Comparison of ENCODE assay signal across 9 cellular contexts in genomic region chr7:55348502-55348901, GRCh38. TPM values are rescaled to one million over a fixed set of nuclear protein-coding genes. Genes with fewer than 3 reads are reported as not detected.
DNase-seq lines count a peak whose midpoint lies in the region; ATAC-seq and TF ChIP-seq lines count a peak whose summit lies in the region.
"Had no signal": no experiment of that assay in that cellular context is flagged by ENCODE, and none has a peak within 500 bp of the region (broad histone marks: within the 10 kb centered on the region; RNA-seq: fewer than 3 reads in every experiment).

No MANE protein-coding gene starts in this region.

- no peak overlapping the region for H3K27ac Mint-ChIP-seq in naive thymus-derived CD4-positive, alpha-beta T cell

- no peaks in the 10 kb centered on the region for H3K36me3 Mint-ChIP-seq in naive thymus-derived CD4-positive, alpha-beta T cell

- peaks cover 0 to 4% of the 10 kb centered on the region in 2 donors for H3K27me3 ChIP-seq in naive thymus-derived CD4-positive, alpha-beta T cell (ENCODE audit: control insufficient read depth in 2 of 2, insufficient read depth in 2 of 2, low read length in 2 of 2)
- no peaks in the 10 kb centered on the region for H3K27me3 ChIP-seq in upper lobe of right lung

- H3K4me1 Mint-ChIP-seq in naive thymus-derived CD4-positive, alpha-beta T cell, result peaks cover 0 to 4% (median 0%) of the 10 kb centered on the region in 7 donors

- TF ChIP-seq CTCF in astrocyte of the spinal cord (IDR thresholded peaks at IDR 0.05; ENCODE audit: low read depth, low read length), result no peak
- TF ChIP-seq CTCF in upper lobe of right lung (IDR thresholded peaks at IDR 0.05), result no peak

- H3K4me1 ChIP-seq in naive thymus-derived CD4-positive, alpha-beta T cell (ENCODE audit: control insufficient read depth in 2 of 2, insufficient read depth in 2 of 2, low read length in 2 of 2), result no peaks in the 10 kb centered on the region
- no peaks in the 10 kb centered on the region for H3K4me1 ChIP-seq in upper lobe of right lung

- H3K9me3 ChIP-seq in naive thymus-derived CD4-positive, alpha-beta T cell (ENCODE audit: control insufficient read depth in 2 of 3, low read length in 3 of 3), result no peaks in the 10 kb centered on the region
- H3K9me3 ChIP-seq in upper lobe of right lung, result no peaks in the 10 kb centered on the region

- POLR2A ChIA-PET in naive thymus-derived CD4-positive, alpha-beta T cell (lab: Charles Lee), result no interaction called here

- no peaks in the 10 kb centered on the region for H3K36me3 ChIP-seq in naive thymus-derived CD4-positive, alpha-beta T cell (ENCODE audit: control insufficient read depth in 2 of 3, insufficient read depth in 3 of 3, low read length in 3 of 3)
- H3K36me3 ChIP-seq in upper lobe of right lung, result no peaks in the 10 kb centered on the region

- in situ Hi-C loops in astrocyte of the spinal cord (cut with HindIII; ENCODE audit: low sequenced_read_pairs), result no loop called here

- CTCF ChIA-PET in naive thymus-derived CD4-positive, alpha-beta T cell (lab: Charles Lee), result no interaction called here

- no peak for ATAC-seq in naive thymus-derived CD4-positive, alpha-beta T cell
- ATAC-seq in upper lobe of right lung, result no peak

- H3K27ac ChIP-seq in naive thymus-derived CD4-positive, alpha-beta T cell (ENCODE audit: low read depth, low read length), result no peak overlapping the region
- no peak overlapping the region for H3K27ac ChIP-seq in upper lobe of right lung

- intact Hi-C loops in naive thymus-derived CD4-positive, alpha-beta T cell (cut with micrococcal nuclease), result no loop called here
- intact Hi-C loops in upper lobe of right lung (cut with DNase I), result no loop called here

- H3K4me3 ChIP-seq in astrocyte of the spinal cord (ENCODE audit: low read depth, low read length), result no peak overlapping the region
- no peak overlapping the region for H3K4me3 ChIP-seq in naive thymus-derived CD4-positive, alpha-beta T cell (ENCODE audit: low read length)
- no peak overlapping the region for H3K4me3 ChIP-seq in upper lobe of right lung

- peaks cover 18 to 30% (median 23%) of the 10 kb centered on the region in 5 donors for H3K27me3 Mint-ChIP-seq in naive thymus-derived CD4-positive, alpha-beta T cell

- no peak overlapping the region for H3K4me3 Mint-ChIP-seq in naive thymus-derived CD4-positive, alpha-beta T cell

- H3K9me3 Mint-ChIP-seq in naive thymus-derived CD4-positive, alpha-beta T cell, result peaks cover 0 to 2% (median 0%) of the 10 kb centered on the region in 11 donors

- DNase-seq in EH (ENCODE audit: low read depth), result peak; percentile 67
- peak; percentile 89 for DNase-seq in LHCN-M2 (ENCODE audit: low read depth)
- peak; percentile 40 for DNase-seq in astrocyte of the spinal cord (ENCODE audit: low read depth, low spot score)
- DNase-seq in lung microvascular endothelial cell (ENCODE audit: low read depth in 2 of 2), result peak; percentile 50 to 73
- no peak for DNase-seq in NCI-H345 treated with DMSO at 0.1 percent for 48 hours (lab: John Stamatoyannopoulos, UW; ENCODE audit: unreplicated experiment)
- DNase-seq in naive thymus-derived CD4-positive, alpha-beta T cell, result no peak
- no peak for DNase-seq in MV-4-11 (lab: John Stamatoyannopoulos, UW)
- no peak for DNase-seq in upper lobe of right lung
- DNase-seq: NCI-H1105 had no signal

RNA-seq across cellular contexts. Expression of gene LANCL2, which starts 16.6 kb away (rescaled TPM):
- total RNA-seq in LHCN-M2 (2014; rRNA removed), result 22.8 and 23.9 TPM in 2 replicates
- 37.8 TPM for polyA plus RNA-seq in LHCN-M2 (2012)
- 11.5 and 12.6 TPM in 2 replicates for total RNA-seq in lung microvascular endothelial cell
- 10 to 100 TPM in 2 of 5 experiments, 1 to 10 TPM in 3; 4.8 to 10.5 (median 7.4) TPM for total RNA-seq in naive thymus-derived CD4-positive, alpha-beta T cell
- 1 to 10 TPM; 8.2 to 9.0 TPM for polyA plus RNA-seq in naive thymus-derived CD4-positive, alpha-beta T cell
- 6.5 TPM for total RNA-seq in upper lobe of right lung

Comparison
In these comparisons a context has a peak if more than half of its experiments do, and no peak if none do; other contexts are left out.
1. DNase-seq: peak in EH (single experiment), LHCN-M2 (single experiment), astrocyte of the spinal cord (single experiment) and lung microvascular endothelial cell (2 of 2); none in NCI-H345 treated with DMSO at 0.1 percent for 48 hours (single experiment), naive thymus-derived CD4-positive, alpha-beta T cell (0 of 9), MV-4-11 (single experiment) and upper lobe of right lung (single experiment).